13 cellular contexts compared by ENCODE assay signal in the genomic region with DNA sequence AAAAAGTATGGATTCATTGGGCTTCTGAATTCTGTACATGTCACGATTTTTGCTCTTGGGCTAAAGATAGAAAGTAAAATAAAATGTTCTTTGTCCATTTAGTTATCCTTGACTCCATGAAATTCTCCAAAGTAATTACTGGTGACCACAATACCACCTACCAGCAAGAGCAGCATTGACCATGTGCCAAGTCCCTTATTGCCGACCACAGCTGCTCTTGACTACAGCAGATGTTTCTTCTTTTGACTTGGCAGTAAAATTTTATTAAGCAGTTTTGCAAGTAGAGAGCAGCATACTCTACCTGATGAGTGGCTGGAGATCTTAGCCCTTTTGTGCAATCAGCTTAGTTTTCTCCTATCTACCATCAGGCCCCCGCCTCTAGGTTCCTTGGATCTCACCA.
A peak's percentile ranks its signal among the peaks of the same experiment; 100 is the strongest.
DNase-seq lines count a peak whose midpoint lies in the region; ATAC-seq and TF ChIP-seq lines count a peak whose summit lies in the region.
"Had no signal": no experiment of that assay in that cellular context is flagged by ENCODE, and none has a peak within 500 bp of the region (broad histone marks: within the 10 kb centered on the region; RNA-seq: fewer than 3 reads in every experiment).

No MANE protein-coding gene starts in this region.

- H3K4me3 ChIP-seq in AG09309 (ENCODE audit: control insufficient read depth, low read depth, low read length) (no peak overlapping the region), adipocyte (ENCODE audit: low read length) (no peak overlapping the region), hepatocyte (no peak overlapping the region)
- H3K4me3 ChIP-seq: mucosa of descending colon had no signal

- H3K27me3 Mint-ChIP-seq in CD4-positive, alpha-beta T cell: no peaks in the 10 kb centered on the region
- H3K27me3 Mint-ChIP-seq: central memory CD8-positive, alpha-beta T cell had no signal

- H3K4me3 Mint-ChIP-seq in CD4-positive, alpha-beta T cell: no peak overlapping the region
- H3K4me3 Mint-ChIP-seq: activated T-helper 1 cell treated with anti-CD3 and anti-CD28 coated beads, Interleukin-12 subunit alpha, Interleukin-12 subunit beta, Interleukin-2, Interleukin-4 antibody, amounts not matched to agents 30 ng/mL and 10 ng/mL and 1 ng/mL, durations not matched to agents 14 hours and 24 hours and 36 hours; central memory CD8-positive, alpha-beta T cell had no signal

- no peaks in the 10 kb centered on the region for H3K36me3 ChIP-seq in adipocyte (ENCODE audit: control insufficient read depth, insufficient read depth, low read length, severe bottlenecking)
- no peaks in the 10 kb centered on the region for H3K36me3 ChIP-seq in hepatocyte (replicated peaks; ENCODE audit: insufficient read depth, low read depth)

- no peak overlapping the region for H2AFZ ChIP-seq in hepatocyte

- intact Hi-C loops in CD4-positive, alpha-beta T cell (cut with DNase I, micrococcal nuclease): no loop called here

- no peak overlapping the region for H3K27ac Mint-ChIP-seq in CD4-positive, alpha-beta T cell
- H3K27ac Mint-ChIP-seq: activated T-helper 1 cell treated with anti-CD3 and anti-CD28 coated beads, Interleukin-12 subunit alpha, Interleukin-12 subunit beta, Interleukin-2, Interleukin-4 antibody, amounts not matched to agents 30 ng/mL and 10 ng/mL and 1 ng/mL, durations not matched to agents 14 hours and 24 hours and 36 hours had no signal

- H3K4me2 ChIP-seq in hepatocyte: no peak overlapping the region

- H3K9me2 ChIP-seq in hepatocyte (replicated peaks; ENCODE audit: insufficient read depth): no peaks in the 10 kb centered on the region

- WGBS in hepatocyte (ENCODE audit: low lambda C conversion rate, missing lambda C conversion rate): 67% methylated on average over 3 of the region's 3 CpGs

- no peaks in the 10 kb centered on the region for H3K4me1 Mint-ChIP-seq in CD4-positive, alpha-beta T cell (ENCODE audit: low read depth)
- H3K4me1 Mint-ChIP-seq: central memory CD8-positive, alpha-beta T cell had no signal

- peaks cover 29% of the 10 kb centered on the region for H3K4me1 ChIP-seq in adipocyte (ENCODE audit: control insufficient read depth, insufficient read depth, low read length)
- peaks cover 35% of the 10 kb centered on the region for H3K4me1 ChIP-seq in hepatocyte (ENCODE audit: insufficient read depth)

- H3K9me3 Mint-ChIP-seq in CD4-positive, alpha-beta T cell: no peaks in the 10 kb centered on the region
- H3K9me3 Mint-ChIP-seq: activated T-helper 1 cell treated with anti-CD3 and anti-CD28 coated beads, Interleukin-12 subunit alpha, Interleukin-12 subunit beta, Interleukin-2, Interleukin-4 antibody, amounts not matched to agents 30 ng/mL and 10 ng/mL and 1 ng/mL, durations not matched to agents 14 hours and 24 hours and 36 hours; central memory CD8-positive, alpha-beta T cell had no signal

- peak overlapping the region; percentile 93 for H3K27ac ChIP-seq in hepatocyte
- H3K27ac ChIP-seq in CD4-positive, alpha-beta T cell (ENCODE audit: low read depth, low read length): no peak overlapping the region

- no peak overlapping the region for H3K9ac ChIP-seq in adipocyte (ENCODE audit: low read length)

- DNase-seq in AG09309 (ENCODE audit: low read depth) (peak; percentile 97), HT-29 (ENCODE audit: low spot score) (peak; percentile 29), adipocyte (ENCODE audit: low read depth) (peak; percentile 69), hepatocyte (ENCODE audit: low spot score) (no peak), Ammon's horn (ENCODE audit: low spot score) (no peak), germinal center (ENCODE audit: low spot score) (no peak)
- no peak for DNase-seq in CD4-positive, alpha-beta T cell
- DNase-seq: COR-L47, hippocampal formation, mucosa of descending colon had no signal

- H3K79me2 ChIP-seq in hepatocyte: no peaks in the 10 kb centered on the region

- no peak for TF ChIP-seq CTCF in AG09309 (IDR thresholded peaks at IDR 0.05; ENCODE audit: control insufficient read depth, insufficient read depth, low read depth, low read length, missing control alignments)
- no peak for TF ChIP-seq CTCF in hepatocyte (IDR thresholded peaks at IDR 0.05; ENCODE audit: poor library complexity)
- TF ChIP-seq CTCF in CD4-positive, alpha-beta T cell (IDR thresholded peaks at IDR 0.05): no peak

- H3K36me3 Mint-ChIP-seq in CD4-positive, alpha-beta T cell (ENCODE audit: low read depth): no peaks in the 10 kb centered on the region

- no peak for ATAC-seq in CD4-positive, alpha-beta T cell (ENCODE audit: poor library complexity)
- ATAC-seq in GM19328 (IDR thresholded peaks at IDR 0.05; ENCODE audit: unreplicated experiment): no peak
- ATAC-seq: mucosa of descending colon had no signal

- no peaks in the 10 kb centered on the region for H4K20me1 ChIP-seq in hepatocyte (ENCODE audit: insufficient read depth, poor library complexity, severe bottlenecking)

- CTCF ChIA-PET in CD4-positive, alpha-beta T cell (lab: Charles Lee): no interaction called here

- no peaks in the 10 kb centered on the region for H3K27me3 ChIP-seq in adipocyte (replicated peaks; ENCODE audit: control insufficient read depth, insufficient read depth, low read length)
- H3K27me3 ChIP-seq in hepatocyte: no peaks in the 10 kb centered on the region
- no peaks in the 10 kb centered on the region for H3K27me3 ChIP-seq in CD4-positive, alpha-beta T cell (ENCODE audit: control insufficient read depth, insufficient read depth, low read length)

- POLR2A ChIA-PET in CD4-positive, alpha-beta T cell (lab: Charles Lee): no interaction called here

- H3K9me3 ChIP-seq in adipocyte (ENCODE audit: control insufficient read depth, low read length): no peaks in the 10 kb centered on the region
- H3K9me3 ChIP-seq in hepatocyte (ENCODE audit: low read depth): no peaks in the 10 kb centered on the region
- H3K9me3 ChIP-seq in CD4-positive, alpha-beta T cell (ENCODE audit: control insufficient read depth, low read length): no peaks in the 10 kb centered on the region
- H3K9me3 ChIP-seq: mucosa of descending colon had no signal

Comparison
In these comparisons a context has a peak if more than half of its experiments do, and no peak if none do; other contexts are left out.
1. DNase-seq: peak in AG09309 (single experiment), HT-29 (single experiment) and adipocyte (single experiment); none in hepatocyte (single experiment), Ammon's horn (single experiment), CD4-positive, alpha-beta T cell (0 of 10) and germinal center (single experiment).